ENCODE assay signal across 1 cellular context in the genomic region with DNA sequence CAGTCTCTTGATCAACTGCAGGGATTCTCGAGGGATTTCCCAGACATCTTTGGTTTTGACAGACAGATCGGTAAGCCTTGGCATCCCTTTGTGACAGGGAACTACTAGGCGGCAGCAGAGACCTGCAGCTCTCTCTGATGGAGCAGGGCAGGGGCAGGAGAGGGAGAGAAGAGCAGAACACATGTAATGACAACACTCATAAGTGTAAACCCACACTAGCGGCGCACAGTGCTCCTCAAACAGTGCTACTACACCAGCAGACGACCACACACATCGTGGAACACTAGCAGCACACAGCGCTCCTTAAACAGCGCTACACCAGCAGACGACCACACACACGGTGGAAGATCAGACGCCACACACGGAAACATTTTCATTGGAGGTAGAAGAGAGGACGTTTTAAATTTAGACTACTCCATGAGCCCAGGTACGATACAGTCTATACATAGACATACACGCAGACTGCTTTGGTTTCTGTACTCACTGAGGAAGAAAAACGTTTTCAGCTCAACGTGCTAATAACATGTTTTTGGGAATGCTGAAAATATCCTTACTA.
TF ChIP-seq lines count a peak whose summit lies in the region.

No MANE protein-coding gene starts in this region.

TF ChIP-seq in K562, 482 proteins besides CTCF, POLR2A, EP300 and RAD21 (continued from another document):
- TF ChIP-seq, protein P1, sequence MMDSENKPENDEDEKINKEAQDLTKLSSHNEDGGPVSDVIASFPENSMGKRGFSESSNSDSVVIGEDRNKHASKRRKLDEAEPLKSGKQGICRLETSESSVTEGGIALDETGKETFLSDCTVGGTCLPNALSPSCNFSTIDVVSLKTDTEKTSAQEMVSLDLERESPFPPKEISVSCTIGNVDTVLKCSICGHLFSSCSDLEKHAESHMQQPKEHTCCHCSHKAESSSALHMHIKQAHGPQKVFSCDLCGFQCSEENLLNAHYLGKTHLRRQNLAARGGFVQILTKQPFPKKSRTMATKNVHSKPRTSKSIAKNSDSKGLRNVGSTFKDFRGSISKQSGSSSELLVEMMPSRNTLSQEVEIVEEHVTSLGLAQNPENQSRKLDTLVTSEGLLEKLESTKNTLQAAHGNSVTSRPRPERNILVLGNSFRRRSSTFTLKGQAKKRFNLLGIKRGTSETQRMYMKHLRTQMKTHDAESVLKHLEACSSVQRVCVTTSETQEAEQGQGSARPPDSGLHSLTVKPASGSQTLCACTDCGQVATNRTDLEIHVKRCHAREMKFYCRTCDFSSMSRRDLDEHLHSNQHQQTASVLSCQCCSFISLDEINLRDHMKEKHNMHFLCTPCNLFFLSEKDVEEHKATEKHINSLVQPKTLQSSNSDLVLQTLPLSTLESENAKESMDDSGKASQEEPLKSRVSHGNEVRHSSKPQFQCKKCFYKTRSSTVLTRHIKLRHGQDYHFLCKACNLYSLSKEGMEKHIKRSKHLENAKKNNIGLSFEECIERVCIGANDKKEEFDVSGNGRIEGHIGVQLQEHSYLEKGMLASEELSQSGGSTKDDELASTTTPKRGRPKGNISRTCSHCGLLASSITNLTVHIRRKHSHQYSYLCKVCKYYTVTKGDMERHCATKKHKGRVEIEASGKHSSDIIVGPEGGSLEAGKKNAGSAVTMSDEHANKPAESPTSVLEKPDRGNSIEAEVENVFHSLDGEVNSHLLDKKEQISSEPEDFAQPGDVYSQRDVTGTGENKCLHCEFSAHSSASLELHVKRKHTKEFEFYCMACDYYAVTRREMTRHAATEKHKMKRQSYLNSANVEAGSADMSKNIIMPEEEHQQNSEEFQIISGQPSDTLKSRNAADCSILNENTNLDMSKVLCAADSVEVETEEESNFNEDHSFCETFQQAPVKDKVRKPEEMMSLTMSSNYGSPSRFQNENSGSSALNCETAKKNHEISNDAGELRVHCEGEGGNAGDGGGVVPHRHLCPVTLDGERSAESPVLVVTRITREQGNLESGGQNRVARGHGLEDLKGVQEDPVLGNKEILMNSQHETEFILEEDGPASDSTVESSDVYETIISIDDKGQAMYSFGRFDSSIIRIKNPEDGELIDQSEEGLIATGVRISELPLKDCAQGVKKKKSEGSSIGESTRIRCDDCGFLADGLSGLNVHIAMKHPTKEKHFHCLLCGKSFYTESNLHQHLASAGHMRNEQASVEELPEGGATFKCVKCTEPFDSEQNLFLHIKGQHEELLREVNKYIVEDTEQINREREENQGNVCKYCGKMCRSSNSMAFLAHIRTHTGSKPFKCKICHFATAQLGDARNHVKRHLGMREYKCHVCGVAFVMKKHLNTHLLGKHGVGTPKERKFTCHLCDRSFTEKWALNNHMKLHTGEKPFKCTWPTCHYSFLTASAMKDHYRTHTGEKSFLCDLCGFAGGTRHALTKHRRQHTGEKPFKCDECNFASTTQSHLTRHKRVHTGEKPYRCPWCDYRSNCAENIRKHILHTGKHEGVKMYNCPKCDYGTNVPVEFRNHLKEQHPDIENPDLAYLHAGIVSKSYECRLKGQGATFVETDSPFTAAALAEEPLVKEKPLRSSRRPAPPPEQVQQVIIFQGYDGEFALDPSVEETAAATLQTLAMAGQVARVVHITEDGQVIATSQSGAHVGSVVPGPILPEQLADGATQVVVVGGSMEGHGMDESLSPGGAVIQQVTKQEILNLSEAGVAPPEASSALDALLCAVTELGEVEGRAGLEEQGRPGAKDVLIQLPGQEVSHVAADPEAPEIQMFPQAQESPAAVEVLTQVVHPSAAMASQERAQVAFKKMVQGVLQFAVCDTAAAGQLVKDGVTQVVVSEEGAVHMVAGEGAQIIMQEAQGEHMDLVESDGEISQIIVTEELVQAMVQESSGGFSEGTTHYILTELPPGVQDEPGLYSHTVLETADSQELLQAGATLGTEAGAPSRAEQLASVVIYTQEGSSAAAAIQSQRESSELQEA (IDR thresholded peaks at IDR 0.05; ENCODE audit: low read depth) = no peak
- TF ChIP-seq WHSC1 (IDR thresholded peaks at IDR 0.05; ENCODE audit: low read length) (no peak), NR3C1 (CRISPR knock-in tag; IDR thresholded peaks at IDR 0.05) (no peak), SRSF3 (IDR thresholded peaks at IDR 0.05; ENCODE audit: insufficient read depth, low read length) (no peak), ZFP36 (IDR thresholded peaks at IDR 0.05; ENCODE audit: low read depth, low read length, partially characterized antibody) (no peak), SMAD1 (IDR thresholded peaks at IDR 0.05; ENCODE audit: low read depth, low read length, partially characterized antibody) (no peak), ZNF146 (CRISPR knock-in tag; IDR thresholded peaks at IDR 0.05; ENCODE audit: unreplicated experiment) (no peak), ZNF224 (CRISPR knock-in tag; IDR thresholded peaks at IDR 0.05) (no peak), NFRKB (IDR thresholded peaks at IDR 0.05; ENCODE audit: low read depth) (no peak)
- TF ChIP-seq, protein P2, sequence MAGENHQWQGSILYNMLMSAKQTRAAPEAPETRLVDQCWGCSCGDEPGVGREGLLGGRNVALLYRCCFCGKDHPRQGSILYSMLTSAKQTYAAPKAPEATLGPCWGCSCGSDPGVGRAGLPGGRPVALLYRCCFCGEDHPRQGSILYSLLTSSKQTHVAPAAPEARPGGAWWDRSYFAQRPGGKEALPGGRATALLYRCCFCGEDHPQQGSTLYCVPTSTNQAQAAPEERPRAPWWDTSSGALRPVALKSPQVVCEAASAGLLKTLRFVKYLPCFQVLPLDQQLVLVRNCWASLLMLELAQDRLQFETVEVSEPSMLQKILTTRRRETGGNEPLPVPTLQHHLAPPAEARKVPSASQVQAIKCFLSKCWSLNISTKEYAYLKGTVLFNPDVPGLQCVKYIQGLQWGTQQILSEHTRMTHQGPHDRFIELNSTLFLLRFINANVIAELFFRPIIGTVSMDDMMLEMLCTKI (IDR thresholded peaks at IDR 0.05; ENCODE audit: partially characterized antibody) = no peak
- TF ChIP-seq, protein P3, sequence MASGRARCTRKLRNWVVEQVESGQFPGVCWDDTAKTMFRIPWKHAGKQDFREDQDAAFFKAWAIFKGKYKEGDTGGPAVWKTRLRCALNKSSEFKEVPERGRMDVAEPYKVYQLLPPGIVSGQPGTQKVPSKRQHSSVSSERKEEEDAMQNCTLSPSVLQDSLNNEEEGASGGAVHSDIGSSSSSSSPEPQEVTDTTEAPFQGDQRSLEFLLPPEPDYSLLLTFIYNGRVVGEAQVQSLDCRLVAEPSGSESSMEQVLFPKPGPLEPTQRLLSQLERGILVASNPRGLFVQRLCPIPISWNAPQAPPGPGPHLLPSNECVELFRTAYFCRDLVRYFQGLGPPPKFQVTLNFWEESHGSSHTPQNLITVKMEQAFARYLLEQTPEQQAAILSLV (tag; IDR thresholded peaks at IDR 0.05) = no peak
- TF ChIP-seq, protein P4, sequence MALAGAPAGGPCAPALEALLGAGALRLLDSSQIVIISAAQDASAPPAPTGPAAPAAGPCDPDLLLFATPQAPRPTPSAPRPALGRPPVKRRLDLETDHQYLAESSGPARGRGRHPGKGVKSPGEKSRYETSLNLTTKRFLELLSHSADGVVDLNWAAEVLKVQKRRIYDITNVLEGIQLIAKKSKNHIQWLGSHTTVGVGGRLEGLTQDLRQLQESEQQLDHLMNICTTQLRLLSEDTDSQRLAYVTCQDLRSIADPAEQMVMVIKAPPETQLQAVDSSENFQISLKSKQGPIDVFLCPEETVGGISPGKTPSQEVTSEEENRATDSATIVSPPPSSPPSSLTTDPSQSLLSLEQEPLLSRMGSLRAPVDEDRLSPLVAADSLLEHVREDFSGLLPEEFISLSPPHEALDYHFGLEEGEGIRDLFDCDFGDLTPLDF (CRISPR knock-in tag; IDR thresholded peaks at IDR 0.05) = no peak
- TF ChIP-seq, protein P5, sequence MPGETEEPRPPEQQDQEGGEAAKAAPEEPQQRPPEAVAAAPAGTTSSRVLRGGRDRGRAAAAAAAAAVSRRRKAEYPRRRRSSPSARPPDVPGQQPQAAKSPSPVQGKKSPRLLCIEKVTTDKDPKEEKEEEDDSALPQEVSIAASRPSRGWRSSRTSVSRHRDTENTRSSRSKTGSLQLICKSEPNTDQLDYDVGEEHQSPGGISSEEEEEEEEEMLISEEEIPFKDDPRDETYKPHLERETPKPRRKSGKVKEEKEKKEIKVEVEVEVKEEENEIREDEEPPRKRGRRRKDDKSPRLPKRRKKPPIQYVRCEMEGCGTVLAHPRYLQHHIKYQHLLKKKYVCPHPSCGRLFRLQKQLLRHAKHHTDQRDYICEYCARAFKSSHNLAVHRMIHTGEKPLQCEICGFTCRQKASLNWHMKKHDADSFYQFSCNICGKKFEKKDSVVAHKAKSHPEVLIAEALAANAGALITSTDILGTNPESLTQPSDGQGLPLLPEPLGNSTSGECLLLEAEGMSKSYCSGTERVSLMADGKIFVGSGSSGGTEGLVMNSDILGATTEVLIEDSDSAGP (CRISPR knock-in tag; IDR thresholded peaks at IDR 0.05) = no peak
- TF ChIP-seq, protein P6, sequence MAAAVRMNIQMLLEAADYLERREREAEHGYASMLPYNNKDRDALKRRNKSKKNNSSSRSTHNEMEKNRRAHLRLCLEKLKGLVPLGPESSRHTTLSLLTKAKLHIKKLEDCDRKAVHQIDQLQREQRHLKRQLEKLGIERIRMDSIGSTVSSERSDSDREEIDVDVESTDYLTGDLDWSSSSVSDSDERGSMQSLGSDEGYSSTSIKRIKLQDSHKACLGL (CRISPR knock-in tag; IDR thresholded peaks at IDR 0.05; ENCODE audit: borderline replicate concordance, poor library complexity, severe bottlenecking) = no peak
- TF ChIP-seq, protein P7, sequence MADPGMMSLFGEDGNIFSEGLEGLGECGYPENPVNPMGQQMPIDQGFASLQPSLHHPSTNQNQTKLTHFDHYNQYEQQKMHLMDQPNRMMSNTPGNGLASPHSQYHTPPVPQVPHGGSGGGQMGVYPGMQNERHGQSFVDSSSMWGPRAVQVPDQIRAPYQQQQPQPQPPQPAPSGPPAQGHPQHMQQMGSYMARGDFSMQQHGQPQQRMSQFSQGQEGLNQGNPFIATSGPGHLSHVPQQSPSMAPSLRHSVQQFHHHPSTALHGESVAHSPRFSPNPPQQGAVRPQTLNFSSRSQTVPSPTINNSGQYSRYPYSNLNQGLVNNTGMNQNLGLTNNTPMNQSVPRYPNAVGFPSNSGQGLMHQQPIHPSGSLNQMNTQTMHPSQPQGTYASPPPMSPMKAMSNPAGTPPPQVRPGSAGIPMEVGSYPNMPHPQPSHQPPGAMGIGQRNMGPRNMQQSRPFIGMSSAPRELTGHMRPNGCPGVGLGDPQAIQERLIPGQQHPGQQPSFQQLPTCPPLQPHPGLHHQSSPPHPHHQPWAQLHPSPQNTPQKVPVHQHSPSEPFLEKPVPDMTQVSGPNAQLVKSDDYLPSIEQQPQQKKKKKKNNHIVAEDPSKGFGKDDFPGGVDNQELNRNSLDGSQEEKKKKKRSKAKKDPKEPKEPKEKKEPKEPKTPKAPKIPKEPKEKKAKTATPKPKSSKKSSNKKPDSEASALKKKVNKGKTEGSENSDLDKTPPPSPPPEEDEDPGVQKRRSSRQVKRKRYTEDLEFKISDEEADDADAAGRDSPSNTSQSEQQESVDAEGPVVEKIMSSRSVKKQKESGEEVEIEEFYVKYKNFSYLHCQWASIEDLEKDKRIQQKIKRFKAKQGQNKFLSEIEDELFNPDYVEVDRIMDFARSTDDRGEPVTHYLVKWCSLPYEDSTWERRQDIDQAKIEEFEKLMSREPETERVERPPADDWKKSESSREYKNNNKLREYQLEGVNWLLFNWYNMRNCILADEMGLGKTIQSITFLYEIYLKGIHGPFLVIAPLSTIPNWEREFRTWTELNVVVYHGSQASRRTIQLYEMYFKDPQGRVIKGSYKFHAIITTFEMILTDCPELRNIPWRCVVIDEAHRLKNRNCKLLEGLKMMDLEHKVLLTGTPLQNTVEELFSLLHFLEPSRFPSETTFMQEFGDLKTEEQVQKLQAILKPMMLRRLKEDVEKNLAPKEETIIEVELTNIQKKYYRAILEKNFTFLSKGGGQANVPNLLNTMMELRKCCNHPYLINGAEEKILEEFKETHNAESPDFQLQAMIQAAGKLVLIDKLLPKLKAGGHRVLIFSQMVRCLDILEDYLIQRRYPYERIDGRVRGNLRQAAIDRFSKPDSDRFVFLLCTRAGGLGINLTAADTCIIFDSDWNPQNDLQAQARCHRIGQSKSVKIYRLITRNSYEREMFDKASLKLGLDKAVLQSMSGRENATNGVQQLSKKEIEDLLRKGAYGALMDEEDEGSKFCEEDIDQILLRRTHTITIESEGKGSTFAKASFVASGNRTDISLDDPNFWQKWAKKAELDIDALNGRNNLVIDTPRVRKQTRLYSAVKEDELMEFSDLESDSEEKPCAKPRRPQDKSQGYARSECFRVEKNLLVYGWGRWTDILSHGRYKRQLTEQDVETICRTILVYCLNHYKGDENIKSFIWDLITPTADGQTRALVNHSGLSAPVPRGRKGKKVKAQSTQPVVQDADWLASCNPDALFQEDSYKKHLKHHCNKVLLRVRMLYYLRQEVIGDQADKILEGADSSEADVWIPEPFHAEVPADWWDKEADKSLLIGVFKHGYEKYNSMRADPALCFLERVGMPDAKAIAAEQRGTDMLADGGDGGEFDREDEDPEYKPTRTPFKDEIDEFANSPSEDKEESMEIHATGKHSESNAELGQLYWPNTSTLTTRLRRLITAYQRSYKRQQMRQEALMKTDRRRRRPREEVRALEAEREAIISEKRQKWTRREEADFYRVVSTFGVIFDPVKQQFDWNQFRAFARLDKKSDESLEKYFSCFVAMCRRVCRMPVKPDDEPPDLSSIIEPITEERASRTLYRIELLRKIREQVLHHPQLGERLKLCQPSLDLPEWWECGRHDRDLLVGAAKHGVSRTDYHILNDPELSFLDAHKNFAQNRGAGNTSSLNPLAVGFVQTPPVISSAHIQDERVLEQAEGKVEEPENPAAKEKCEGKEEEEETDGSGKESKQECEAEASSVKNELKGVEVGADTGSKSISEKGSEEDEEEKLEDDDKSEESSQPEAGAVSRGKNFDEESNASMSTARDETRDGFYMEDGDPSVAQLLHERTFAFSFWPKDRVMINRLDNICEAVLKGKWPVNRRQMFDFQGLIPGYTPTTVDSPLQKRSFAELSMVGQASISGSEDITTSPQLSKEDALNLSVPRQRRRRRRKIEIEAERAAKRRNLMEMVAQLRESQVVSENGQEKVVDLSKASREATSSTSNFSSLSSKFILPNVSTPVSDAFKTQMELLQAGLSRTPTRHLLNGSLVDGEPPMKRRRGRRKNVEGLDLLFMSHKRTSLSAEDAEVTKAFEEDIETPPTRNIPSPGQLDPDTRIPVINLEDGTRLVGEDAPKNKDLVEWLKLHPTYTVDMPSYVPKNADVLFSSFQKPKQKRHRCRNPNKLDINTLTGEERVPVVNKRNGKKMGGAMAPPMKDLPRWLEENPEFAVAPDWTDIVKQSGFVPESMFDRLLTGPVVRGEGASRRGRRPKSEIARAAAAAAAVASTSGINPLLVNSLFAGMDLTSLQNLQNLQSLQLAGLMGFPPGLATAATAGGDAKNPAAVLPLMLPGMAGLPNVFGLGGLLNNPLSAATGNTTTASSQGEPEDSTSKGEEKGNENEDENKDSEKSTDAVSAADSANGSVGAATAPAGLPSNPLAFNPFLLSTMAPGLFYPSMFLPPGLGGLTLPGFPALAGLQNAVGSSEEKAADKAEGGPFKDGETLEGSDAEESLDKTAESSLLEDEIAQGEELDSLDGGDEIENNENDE (IDR thresholded peaks at IDR 0.05; ENCODE audit: low read depth, low read length) = no peak
- TF ChIP-seq, protein P8, sequence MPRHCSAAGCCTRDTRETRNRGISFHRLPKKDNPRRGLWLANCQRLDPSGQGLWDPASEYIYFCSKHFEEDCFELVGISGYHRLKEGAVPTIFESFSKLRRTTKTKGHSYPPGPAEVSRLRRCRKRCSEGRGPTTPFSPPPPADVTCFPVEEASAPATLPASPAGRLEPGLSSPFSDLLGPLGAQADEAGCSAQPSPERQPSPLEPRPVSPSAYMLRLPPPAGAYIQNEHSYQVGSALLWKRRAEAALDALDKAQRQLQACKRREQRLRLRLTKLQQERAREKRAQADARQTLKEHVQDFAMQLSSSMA (CRISPR knock-in tag; IDR thresholded peaks at IDR 0.05) = no peak
